9 cellular contexts compared by ENCODE assay signal in genomic region chr5:141485305-141486055, GRCh38. TPM values are rescaled to one million over a fixed set of nuclear protein-coding genes. Genes with fewer than 3 reads are reported as not detected.
DNase-seq lines count a peak whose midpoint lies in the region; ATAC-seq lines count a peak whose summit lies in the region.
"Had no signal": no experiment of that assay in that cellular context is flagged by ENCODE, and none has a peak within 500 bp of the region (broad histone marks: within the 10 kb centered on the region; RNA-seq: fewer than 3 reads in every experiment).

No MANE protein-coding gene starts in this region.

- CTCF ChIA-PET in CD4-positive, alpha-beta memory T cell (lab: Charles Lee; ENCODE audit: partially characterized antibody): interaction anchor here (1.0 to 1.1 kb wide), 3 partner anchors 10 to 79 kb away, joined by 3 to 4 read pairs (median 3); partner anchors contain the start of gene PCDHGC3

- intact Hi-C loops in CD4-positive, alpha-beta memory T cell (cut with micrococcal nuclease): no loop called here

- H3K36me3 Mint-ChIP-seq in CD4-positive, alpha-beta memory T cell: no peaks in the 10 kb centered on the region

- H3K27me3 Mint-ChIP-seq in CD4-positive, alpha-beta memory T cell: peaks cover 69% of the 10 kb centered on the region in 2 donors

- ATAC-seq in HG02885 (IDR thresholded peaks at IDR 0.05; ENCODE audit: poor library complexity, unreplicated experiment): no peak
- ATAC-seq in HG02840 (IDR thresholded peaks at IDR 0.05; ENCODE audit: low FRiP score, unreplicated experiment): no peak

- H3K9ac ChIP-seq in HUES48 (ENCODE audit: low read depth, low read length) (no peak overlapping the region), endocrine pancreas (ENCODE audit: control insufficient read depth, insufficient read depth, low read length) (peak overlapping the region; percentile 73)

- H3K9me3 ChIP-seq in CD4-positive, alpha-beta memory T cell (ENCODE audit: control insufficient read depth in 1 of 2, low read length in 2 of 2): no peaks in the 10 kb centered on the region
- H3K9me3 ChIP-seq in HUES48 (ENCODE audit: control insufficient read depth, insufficient read depth, low read length): no peaks in the 10 kb centered on the region
- no peaks in the 10 kb centered on the region for H3K9me3 ChIP-seq in endocrine pancreas (ENCODE audit: control insufficient read depth, low read length)
- H3K9me3 ChIP-seq in muscle layer of duodenum (ENCODE audit: control insufficient read depth in 1 of 2, low read length in 2 of 2): no peaks in the 10 kb centered on the region

- H3K4me3 ChIP-seq in CD4-positive, alpha-beta memory T cell (ENCODE audit: low read length in 2 of 2): no peak overlapping the region
- H3K4me3 ChIP-seq in HUES48 (ENCODE audit: low read depth, low read length): peak overlapping the region; percentile 70
- H3K4me3 ChIP-seq in endocrine pancreas (ENCODE audit: control insufficient read depth, insufficient read depth, low read length): peak overlapping the region; percentile 47
- H3K4me3 ChIP-seq in muscle layer of duodenum (ENCODE audit: low read depth in 1 of 2, low read length in 2 of 2): peak overlapping the region; percentile 46 to 48

- no peak overlapping the region for H3K27ac ChIP-seq in CD4-positive, alpha-beta memory T cell (ENCODE audit: low read depth, low read length)
- H3K27ac ChIP-seq in HUES48 (ENCODE audit: low read depth, low read length) (no peak overlapping the region), muscle layer of duodenum (ENCODE audit: low read length) (no peak overlapping the region)

- H3K4me1 Mint-ChIP-seq in CD4-positive, alpha-beta memory T cell: peaks cover 5 to 14% (median 9%) of the 10 kb centered on the region in 4 donors

- peak overlapping the region in 6 of 8 donors; percentile 13 to 73 (median 40) for H3K4me3 Mint-ChIP-seq in CD4-positive, alpha-beta memory T cell

- H3K36me3 ChIP-seq in CD4-positive, alpha-beta memory T cell (ENCODE audit: insufficient read depth, low read length): no peaks in the 10 kb centered on the region
- no peaks in the 10 kb centered on the region for H3K36me3 ChIP-seq in HUES48 (ENCODE audit: control insufficient read depth, insufficient read depth, low read length)
- H3K36me3 ChIP-seq in endocrine pancreas (ENCODE audit: control insufficient read depth, insufficient read depth, low read length): no peaks in the 10 kb centered on the region
- H3K36me3 ChIP-seq in muscle layer of duodenum (ENCODE audit: control insufficient read depth in 1 of 2, insufficient read depth in 2 of 2, low read length in 2 of 2): peaks cover 7 to 10% of the 10 kb centered on the region in 2 donors

- H3K27ac Mint-ChIP-seq in CD4-positive, alpha-beta memory T cell: no peak overlapping the region

- peaks cover 10% of the 10 kb centered on the region for H3K4me1 ChIP-seq in CD4-positive, alpha-beta memory T cell (ENCODE audit: insufficient read depth, low read length)
- H3K4me1 ChIP-seq in HUES48 (ENCODE audit: control insufficient read depth, insufficient read depth, low read length) (peaks cover 18% of the 10 kb centered on the region), endocrine pancreas (ENCODE audit: control insufficient read depth, insufficient read depth, low read length) (peaks cover 5% of the 10 kb centered on the region), muscle layer of duodenum (ENCODE audit: control insufficient read depth in 1 of 2, insufficient read depth in 2 of 2, low read length in 2 of 2) (peaks cover 7 to 44% of the 10 kb centered on the region in 2 donors)

- H3K9me3 Mint-ChIP-seq in CD4-positive, alpha-beta memory T cell: no peaks in the 10 kb centered on the region

- DNase-seq in CD4-positive, alpha-beta memory T cell: no peak
- DNase-seq in NCI-H510A treated with DMSO at 0.1 percent for 48 hours (lab: John Stamatoyannopoulos, UW): no peak
- DNase-seq in effector CD8-positive, alpha-beta T cell (lab: John Stamatoyannopoulos, UW): no peak
- DNase-seq: stimulated activated CD4-positive, alpha-beta T cell treated with anti-CD3 and anti-CD28 coated beads, Interleukin-12 subunit alpha, Interleukin-12 subunit beta, amount 100 ng/mL, for 4 hours had no signal

- POLR2A ChIA-PET in CD4-positive, alpha-beta memory T cell (lab: Charles Lee; ENCODE audit: partially characterized antibody): no interaction called here

- peaks cover 32% of the 10 kb centered on the region for H3K27me3 ChIP-seq in CD4-positive, alpha-beta memory T cell (ENCODE audit: insufficient read depth, low read length)
- H3K27me3 ChIP-seq in HUES48 (ENCODE audit: control insufficient read depth, insufficient read depth, low read length) (peaks cover 55% of the 10 kb centered on the region), endocrine pancreas (ENCODE audit: control insufficient read depth, insufficient read depth, low read length) (no peaks in the 10 kb centered on the region), muscle layer of duodenum (ENCODE audit: low read depth, low read length) (no peaks in the 10 kb centered on the region)

RNA-seq across cellular contexts. Expression of gene PCDHGC4, which starts 0.7 kb away (rescaled TPM):
- not detected for total RNA-seq in CD4-positive, alpha-beta memory T cell
- under 1 TPM in 1 of 2 donors, not detected in 1; 0.11 TPM for polyA plus RNA-seq in CD4-positive, alpha-beta memory T cell

RNA-seq across cellular contexts. Expression of gene PCDHGC5, which starts 3.4 kb away (rescaled TPM):
- not detected for total RNA-seq in CD4-positive, alpha-beta memory T cell
- polyA plus RNA-seq in CD4-positive, alpha-beta memory T cell: not detected

RNA-seq across cellular contexts. Expression of gene PCDHGC3, which starts 9.7 kb away (rescaled TPM):
- under 1 TPM in 1 of 2 experiments, not detected in 1; 0.17 TPM for total RNA-seq in CD4-positive, alpha-beta memory T cell
- under 1 TPM in 1 of 2 donors, not detected in 1; 0.14 TPM for polyA plus RNA-seq in CD4-positive, alpha-beta memory T cell

RNA-seq across cellular contexts. Expression of gene PCDHGA12, which starts 55.2 kb away (rescaled TPM):
- under 1 TPM; 0.11 to 0.17 TPM for total RNA-seq in CD4-positive, alpha-beta memory T cell
- not detected for polyA plus RNA-seq in CD4-positive, alpha-beta memory T cell

Comparison
In these comparisons a context has a peak if more than half of its experiments do, and no peak if none do; other contexts are left out.
1. H3K4me3 ChIP-seq: peak in HUES48 (single experiment), endocrine pancreas (single experiment) and muscle layer of duodenum (2 of 2); none in CD4-positive, alpha-beta memory T cell (0 of 2).